In genomic region chr21:44194880-44195279, GRCh38 we compare ENCODE assay signal across 1 cellular context. TPM values are rescaled to one million over a fixed set of nuclear protein-coding genes. Genes with fewer than 3 reads are reported as not detected.
"Had no signal": no experiment of that assay in that cellular context is flagged by ENCODE, and none has a peak within 500 bp of the region (broad histone marks: within the 10 kb centered on the region; RNA-seq: fewer than 3 reads in every experiment).

No MANE protein-coding gene starts in this region.

RNA-seq across cellular contexts. Expression of gene ICOSLG, which starts 45.9 kb away (rescaled TPM):
- total RNA-seq: ascending aorta had no signal
